Comparison of ENCODE assay signal across 27 cellular contexts in the genomic region with DNA sequence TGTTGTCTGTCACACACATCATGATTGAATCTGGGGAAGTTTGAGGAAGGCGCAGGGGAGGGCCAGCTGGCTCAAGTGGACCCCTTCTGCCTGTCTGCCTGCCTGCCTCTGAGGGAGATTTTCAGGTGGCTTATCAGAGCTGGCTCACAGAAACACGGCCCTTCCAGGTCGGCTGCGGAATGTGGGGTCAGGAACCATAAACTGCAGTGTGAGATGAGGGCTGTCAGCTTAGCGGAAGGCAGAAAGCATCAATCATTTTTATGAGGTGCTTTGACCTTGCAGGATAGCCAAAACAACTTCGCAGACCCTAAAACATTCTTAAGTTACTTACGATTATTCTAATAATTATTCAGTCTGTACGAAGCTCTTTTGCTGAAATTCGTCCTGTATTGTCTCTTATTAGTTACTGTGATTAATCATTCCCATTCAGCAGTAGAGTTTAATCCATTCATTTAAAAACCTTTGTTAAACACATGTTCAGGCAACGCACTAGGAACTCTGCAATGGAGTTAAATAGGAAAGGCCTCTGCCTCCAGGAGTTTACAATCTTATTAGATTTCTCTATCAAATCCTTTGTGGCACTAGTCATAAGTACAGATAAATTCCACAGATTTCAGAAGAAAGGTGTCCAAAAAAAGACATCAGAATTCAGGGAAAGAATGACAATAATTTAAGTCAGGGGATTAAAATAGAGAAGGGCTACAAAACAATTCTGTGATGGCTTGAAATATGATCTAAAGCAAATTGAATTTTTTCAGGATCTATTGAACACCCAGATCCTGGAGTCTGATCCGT.
A peak's percentile ranks its signal among the peaks of the same experiment; 100 is the strongest.
DNase-seq lines count a peak whose midpoint lies in the region; ATAC-seq and TF ChIP-seq lines count a peak whose summit lies in the region.
"Had no signal": no experiment of that assay in that cellular context is flagged by ENCODE, and none has a peak within 500 bp of the region (broad histone marks: within the 10 kb centered on the region; RNA-seq: fewer than 3 reads in every experiment).

No MANE protein-coding gene starts in this region.

- H3K4me1 ChIP-seq in GM23338 (ENCODE audit: insufficient read depth) (peaks cover 25% of the 10 kb centered on the region), endodermal cell (ENCODE audit: control insufficient read depth, insufficient read depth, low read length) (peaks cover 3% of the 10 kb centered on the region), neuronal stem cell (ENCODE audit: control insufficient read depth in 2 of 2, insufficient read depth in 1 of 2, low read depth in 1 of 2, low read length in 2 of 2) (peaks cover 9 to 16% of the 10 kb centered on the region in 2 donors), breast epithelium (no peaks in the 10 kb centered on the region)
- H3K4me1 ChIP-seq: gastroesophageal sphincter, Peyer's patch, SJSA1, thyroid gland had no signal

- H3K36me3 ChIP-seq in GM23338 (ENCODE audit: insufficient read depth) (no peaks in the 10 kb centered on the region), endodermal cell (ENCODE audit: control insufficient read depth, insufficient read depth, low read length) (no peaks in the 10 kb centered on the region), neuronal stem cell (replicated peaks in 1 of 2; ENCODE audit: control insufficient read depth in 2 of 2, insufficient read depth in 2 of 2, low read length in 2 of 2) (no peaks in the 10 kb centered on the region), breast epithelium (no peaks in the 10 kb centered on the region)
- H3K36me3 ChIP-seq: gastroesophageal sphincter, Peyer's patch, SJSA1, thyroid gland had no signal

- no peak for TF ChIP-seq POLR2A in breast epithelium (IDR thresholded peaks at IDR 0.05)

- no peak overlapping the region for H3K23ac ChIP-seq in neuronal stem cell (ENCODE audit: low read depth, low read length, poor library complexity)

- H4K20me1 ChIP-seq in GM23338 (replicated peaks; ENCODE audit: insufficient read depth): no peaks in the 10 kb centered on the region

- H3K9me2 ChIP-seq in GM23338 (ENCODE audit: insufficient read depth): no peaks in the 10 kb centered on the region

- no peak overlapping the region for H3K4me2 ChIP-seq in GM23338
- no peak overlapping the region for H3K4me2 ChIP-seq in neuronal stem cell (ENCODE audit: insufficient read depth, low read length, poor library complexity, severe bottlenecking)

- H2AK5ac ChIP-seq in neuronal stem cell (ENCODE audit: low read depth, low read length): peak overlapping the region; percentile 2

- H3K27me3 Mint-ChIP-seq in GM23338 (ENCODE audit: insufficient read depth, low read depth, poor library complexity): peaks cover 2% of the 10 kb centered on the region
- H3K27me3 Mint-ChIP-seq in endodermal cell (ENCODE audit: insufficient read depth): peaks cover 11% of the 10 kb centered on the region

- no peak overlapping the region for H2BK120ac ChIP-seq in neuronal stem cell (ENCODE audit: low read depth, low read length)

- H3K9ac ChIP-seq in endodermal cell (ENCODE audit: extremely low read depth, low read length, poor library complexity, severe bottlenecking) (no peak overlapping the region), neuronal stem cell (ENCODE audit: low read depth, low read length, poor library complexity) (no peak overlapping the region)

- H3F3A ChIP-seq in GM23338 (replicated peaks; ENCODE audit: low read depth): no peaks in the 10 kb centered on the region

- H3K79me1 ChIP-seq in neuronal stem cell (ENCODE audit: low read depth, low read length): no peaks in the 10 kb centered on the region

- WGBS in endodermal cell (ENCODE audit: insufficient coverage in 1 of 2, insufficient read length in 1 of 2), 2 experiments: 76 to 85% methylated on average over 7 to 11 of the region's 11 CpGs
- WGBS in neuronal stem cell (ENCODE audit: extremely low coverage in 2 of 2, insufficient read length in 2 of 2, insufficient replicate concordance in 1 of 2), 2 donors: no CpG with 5 or more reads among the region's 11 CpGs

- no peak overlapping the region for H4K8ac ChIP-seq in neuronal stem cell (ENCODE audit: low read depth, low read length)

- TF ChIP-seq CTCF in GM23338 (conservative IDR thresholded peaks at IDR 0.05; ENCODE audit: low read depth in 2 of 2) (no peak), endodermal cell (conservative IDR thresholded peaks at IDR 0.05) (no peak), breast epithelium (IDR thresholded peaks at IDR 0.05) (no peak)

- H3K9me3 Mint-ChIP-seq in GM23338 (no peaks in the 10 kb centered on the region), endodermal cell (peaks cover 4% of the 10 kb centered on the region)
- H3K9me3 Mint-ChIP-seq: activated naive CD8-positive, alpha-beta T cell treated with anti-CD3 and anti-CD28 coated beads, Interleukin-2, amount 50 U/mL, for 24 hours; memory B cell; stimulated activated naive B cell treated with anti-CD40 and anti-IgM and Interleukin-4, amounts not matched to agents 10 μg/mL and 1 μg/mL and 100 μg/mL, for 72 hours had no signal

- H3K4me3 Mint-ChIP-seq in GM23338 (no peak overlapping the region), endodermal cell (no peak overlapping the region)
- H3K4me3 Mint-ChIP-seq: activated naive CD8-positive, alpha-beta T cell treated with anti-CD3 and anti-CD28 coated beads, Interleukin-2, amount 50 U/mL, for 24 hours; CD4-positive, alpha-beta memory T cell; memory B cell; naive B cell; stimulated activated naive B cell treated with anti-CD40 and anti-IgM and Interleukin-4, amounts not matched to agents 10 μg/mL and 1 μg/mL and 100 μg/mL, for 72 hours; T-helper 1 cell treated with Interleukin-12 subunit alpha and Interleukin-12 subunit beta and Interleukin-4 antibody, amounts not matched to agents 30 μg/mL and 1 μg/mL, for 36 hours had no signal

- DNase-seq in GM23338 (ENCODE audit: low spot score) (no peak), M059J (ENCODE audit: low read depth) (peak; percentile 65), endodermal cell (no peak), neuronal stem cell (ENCODE audit: low spot score) (no peak), breast epithelium (ENCODE audit: low spot score in 2 of 2) (no peak), MV-4-11 (lab: John Stamatoyannopoulos, UW) (no peak)
- DNase-seq: activated CD4-positive, alpha-beta T cell treated with anti-CD3 and anti-CD28 coated beads, Interleukin-2, amount 50 U/mL, for 4 hours; activated effector memory CD4-positive, alpha-beta T cell treated with Interleukin-2 at 50 U/mL for 16 hours; activated naive CD8-positive, alpha-beta T cell treated with anti-CD3 and anti-CD28 coated beads, Interleukin-2, amount 50 U/mL, for 24 hours; CD4-positive, alpha-beta memory T cell; effector CD4-positive, alpha-beta T cell; HCEC 1CT; naive B cell; NCI-H1436; NK-92 treated with Interleukin-12 subunit alpha and Interleukin-12 subunit beta, amount 100 ng/mL, for 24 hours; Peyer's patch; posterior cingulate gyrus; stimulated activated CD4-positive, alpha-beta T cell treated with anti-CD3 and anti-CD28 coated beads, Interleukin-2, amount 100 ng/mL, for 24 hours; stimulated activated naive B cell treated with anti-CD40 and anti-IgM and Interleukin-4, amounts not matched to agents 10 μg/mL and 1 μg/mL and 100 μg/mL, for 72 hours; thyroid gland had no signal

- H2BK15ac ChIP-seq in neuronal stem cell (ENCODE audit: low read length): no peak overlapping the region

- H3K4ac ChIP-seq in neuronal stem cell (ENCODE audit: low read length): no peak overlapping the region

- H3K4me3 ChIP-seq in GM23338 (no peak overlapping the region), endodermal cell (ENCODE audit: low read length) (no peak overlapping the region), neuronal stem cell (ENCODE audit: low read length in 2 of 2) (no peak overlapping the region), breast epithelium (no peak overlapping the region)
- H3K4me3 ChIP-seq: gastroesophageal sphincter, Peyer's patch, SJSA1, skin epidermis, thyroid gland had no signal

- H3K14ac ChIP-seq in neuronal stem cell (ENCODE audit: low read length): no peak overlapping the region

- H3K9me3 ChIP-seq in endodermal cell (ENCODE audit: control insufficient read depth, low read length): no peaks in the 10 kb centered on the region
- H3K9me3 ChIP-seq in neuronal stem cell (replicated peaks in 1 of 2; ENCODE audit: control insufficient read depth in 2 of 2, insufficient read depth in 1 of 2, low read depth in 1 of 2, low read length in 2 of 2): no peaks in the 10 kb centered on the region
- H3K9me3 ChIP-seq in breast epithelium: no peaks in the 10 kb centered on the region
- H3K9me3 ChIP-seq: gastroesophageal sphincter, Peyer's patch, SJSA1, thyroid gland had no signal

- H3K18ac ChIP-seq in neuronal stem cell (ENCODE audit: low read length): no peak overlapping the region

- H3K79me2 ChIP-seq in GM23338 (replicated peaks; ENCODE audit: insufficient read depth): no peaks in the 10 kb centered on the region

- H3K36me3 Mint-ChIP-seq in GM23338 (ENCODE audit: low read depth) (no peaks in the 10 kb centered on the region), endodermal cell (ENCODE audit: low read depth) (no peaks in the 10 kb centered on the region)
- H3K36me3 Mint-ChIP-seq: CD4-positive, alpha-beta memory T cell; memory B cell; naive B cell; stimulated activated naive B cell treated with anti-CD40 and anti-IgM and Interleukin-4, amounts not matched to agents 10 μg/mL and 1 μg/mL and 100 μg/mL, for 72 hours had no signal

- H2BK12ac ChIP-seq in neuronal stem cell (ENCODE audit: low read length): no peak overlapping the region

- H3K27ac ChIP-seq in GM23338 (ENCODE audit: low read depth): no peak overlapping the region
- H3K27ac ChIP-seq in endodermal cell (ENCODE audit: low read depth, low read length): peak overlapping the region; percentile 1
- H3K27ac ChIP-seq in neuronal stem cell (replicated peaks; ENCODE audit: low read length): peak overlapping the region; percentile 47
- H3K27ac ChIP-seq in breast epithelium: no peak overlapping the region
- H3K27ac ChIP-seq: gastroesophageal sphincter, Peyer's patch, SJSA1, skin epidermis, thyroid gland had no signal

- H3K27ac Mint-ChIP-seq in GM23338: no peak overlapping the region
- H3K27ac Mint-ChIP-seq in endodermal cell: no peak overlapping the region
- H3K27ac Mint-ChIP-seq: activated naive CD8-positive, alpha-beta T cell treated with anti-CD3 and anti-CD28 coated beads, Interleukin-2, amount 50 U/mL, for 24 hours; CD4-positive, alpha-beta memory T cell; memory B cell; stimulated activated naive B cell treated with anti-CD40 and anti-IgM and Interleukin-4, amounts not matched to agents 10 μg/mL and 1 μg/mL and 100 μg/mL, for 72 hours; T-helper 1 cell treated with Interleukin-12 subunit alpha and Interleukin-12 subunit beta and Interleukin-4 antibody, amounts not matched to agents 30 μg/mL and 1 μg/mL, for 36 hours had no signal

- ATAC-seq in GM23338 (peak; percentile 42; the same call in 2 of the 3 replicates), HG03095 (IDR thresholded peaks at IDR 0.05; ENCODE audit: unreplicated experiment) (no peak)
- ATAC-seq: activated naive CD8-positive, alpha-beta T cell treated with anti-CD3 and anti-CD28 coated beads, Interleukin-2, amount 50 U/mL, for 24 hours; esophagus mucosa; gastroesophageal sphincter; stimulated activated naive B cell treated with anti-CD40 and anti-IgM and Interleukin-4, amounts not matched to agents 10 μg/mL and 1 μg/mL and 100 μg/mL, for 72 hours had no signal

- no peak overlapping the region for H2BK5ac ChIP-seq in neuronal stem cell (ENCODE audit: low read length)

- H3K27me3 ChIP-seq in GM23338 (ENCODE audit: insufficient read depth): no peaks in the 10 kb centered on the region
- peaks cover 8% of the 10 kb centered on the region for H3K27me3 ChIP-seq in endodermal cell (ENCODE audit: control insufficient read depth, insufficient read depth, low read length, poor library complexity, severe bottlenecking)
- no peaks in the 10 kb centered on the region for H3K27me3 ChIP-seq in neuronal stem cell (ENCODE audit: control insufficient read depth in 3 of 3, insufficient read depth in 3 of 3, low read depth in 1 of 3, low read length in 3 of 3)
- H3K27me3 ChIP-seq in breast epithelium: no peaks in the 10 kb centered on the region
- H3K27me3 ChIP-seq: Peyer's patch, SJSA1, thyroid gland had no signal

- intact Hi-C loops in breast epithelium (cut with DNase I; ENCODE audit: low total_unique reads): no loop called here

- H3K4me1 Mint-ChIP-seq in GM23338: peaks cover 28% of the 10 kb centered on the region
- H3K4me1 Mint-ChIP-seq in endodermal cell: peaks cover 2% of the 10 kb centered on the region
- H3K4me1 Mint-ChIP-seq: activated naive CD8-positive, alpha-beta T cell treated with anti-CD3 and anti-CD28 coated beads, Interleukin-2, amount 50 U/mL, for 24 hours; CD4-positive, alpha-beta memory T cell; memory B cell; naive B cell; stimulated activated naive B cell treated with anti-CD40 and anti-IgM and Interleukin-4, amounts not matched to agents 10 μg/mL and 1 μg/mL and 100 μg/mL, for 72 hours had no signal

- no peak overlapping the region for H4K91ac ChIP-seq in neuronal stem cell (ENCODE audit: low read depth, low read length, poor library complexity)

- H2AFZ ChIP-seq in GM23338 (no peak overlapping the region), neuronal stem cell (ENCODE audit: low read length) (peak overlapping the region; percentile 62)

Comparison
In these comparisons a context has a peak if more than half of its experiments do, and no peak if none do; other contexts are left out.
1. H3K27ac ChIP-seq: peak in endodermal cell (single experiment) and neuronal stem cell (single experiment); none in GM23338 (single experiment) and breast epithelium (0 of 2).